22 cellular contexts compared by ENCODE assay signal in genomic region chr3:46921871-46922271, GRCh38. TPM values are rescaled to one million over a fixed set of nuclear protein-coding genes. Genes with fewer than 3 reads are reported as not detected.
"Had no signal": no experiment of that assay in that cellular context is flagged by ENCODE, and none has a peak within 500 bp of the region (broad histone marks: within the 10 kb centered on the region; RNA-seq: fewer than 3 reads in every experiment).

No MANE protein-coding gene starts in this region.

- H3K27me3 Mint-ChIP-seq: brain; central memory CD8-positive, alpha-beta T cell; progenitor cell of endocrine pancreas; stimulated activated naive CD8-positive, alpha-beta T cell treated with anti-CD3 and anti-CD28 coated beads, Interleukin-15, amount 100 ng/mL, for 72 hours had no signal

- ATAC-seq: activated T-cell treated with anti-CD3 and anti-CD28 coated beads, Interleukin-2, amount 50 U/mL, for 4 hours; gastroesophageal sphincter; heart right ventricle; left cardiac atrium; stimulated activated naive CD8-positive, alpha-beta T cell treated with anti-CD3 and anti-CD28 coated beads, Interleukin-15, amount 100 ng/mL, for 72 hours had no signal

- H3K9me3 ChIP-seq: esophagus muscularis mucosa, gastroesophageal sphincter, suprapubic skin, upper lobe of left lung had no signal

- H3K4me3 Mint-ChIP-seq: activated naive CD4-positive, alpha-beta T cell treated with anti-CD3 and anti-CD28 coated beads for 36 hours; activated T-cell treated with anti-CD3 and anti-CD28 coated beads, Interleukin-2, amount 50 U/mL, for 4 hours; brain; central memory CD8-positive, alpha-beta T cell; immature natural killer cell; mesothelial cell of epicardium; nephron; stimulated activated naive CD8-positive, alpha-beta T cell treated with anti-CD3 and anti-CD28 coated beads, Interleukin-15, amount 100 ng/mL, for 72 hours had no signal

- H3K27me3 ChIP-seq: esophagus muscularis mucosa, gastroesophageal sphincter, heart right ventricle, suprapubic skin, upper lobe of left lung had no signal

- H3K27ac Mint-ChIP-seq: activated naive CD4-positive, alpha-beta T cell treated with anti-CD3 and anti-CD28 coated beads for 36 hours; brain; mesothelial cell of epicardium; nephron; progenitor cell of endocrine pancreas; stimulated activated naive CD8-positive, alpha-beta T cell treated with anti-CD3 and anti-CD28 coated beads, Interleukin-15, amount 100 ng/mL, for 72 hours had no signal

- DNase-seq: activated CD4-positive, alpha-beta T cell treated with anti-CD3 and anti-CD28 coated beads, Interleukin-2, amount 50 U/mL, for 1 hour; activated CD4-positive, CD25-positive, alpha-beta regulatory T cell treated with anti-CD3 and anti-CD28 coated beads, Interleukin-2, amount 50 U/mL, for 72 hours; activated CD8-positive, alpha-beta memory T cell treated with anti-CD3 and anti-CD28 coated beads, Interleukin-2, amount 50 U/mL, for 4 hours; activated naive CD4-positive, alpha-beta T cell treated with anti-CD3 and anti-CD28 coated beads for 36 hours; activated T-cell treated with anti-CD3 and anti-CD28 coated beads, Interleukin-2, amount 50 U/mL, for 4 hours; cortex of kidney; heart right ventricle; immature natural killer cell; left cardiac atrium; nucleus accumbens; stimulated activated naive CD8-positive, alpha-beta T cell treated with anti-CD3 and anti-CD28 coated beads, Interleukin-15, amount 100 ng/mL, for 72 hours; T-helper 2 cell; upper lobe of left lung had no signal

- H3K4me1 Mint-ChIP-seq: mesothelial cell of epicardium had no signal

- H3K27ac ChIP-seq: esophagus muscularis mucosa, gastroesophageal sphincter, heart right ventricle, suprapubic skin, upper lobe of left lung, VCaP had no signal

- H3K4me3 ChIP-seq: esophagus muscularis mucosa, gastroesophageal sphincter, heart right ventricle, suprapubic skin, upper lobe of left lung had no signal

- H3K9me3 Mint-ChIP-seq: activated naive CD4-positive, alpha-beta T cell treated with anti-CD3 and anti-CD28 coated beads for 36 hours; activated T-cell treated with anti-CD3 and anti-CD28 coated beads, Interleukin-2, amount 50 U/mL, for 4 hours; central memory CD8-positive, alpha-beta T cell had no signal

RNA-seq across cellular contexts. Expression of gene PTH1R, which starts 44.4 kb away (rescaled TPM):
- total RNA-seq: activated naive CD4-positive, alpha-beta T cell treated with anti-CD3 and anti-CD28 coated beads for 36 hours; activated T-cell treated with anti-CD3 and anti-CD28 coated beads, Interleukin-2, amount 50 U/mL, for 4 hours had no signal
- polyA plus RNA-seq: immature natural killer cell had no signal

RNA-seq across cellular contexts. Expression of gene MYL3, which starts 58.6 kb away (rescaled TPM):
- total RNA-seq: activated naive CD4-positive, alpha-beta T cell treated with anti-CD3 and anti-CD28 coated beads for 36 hours; activated T-cell treated with anti-CD3 and anti-CD28 coated beads, Interleukin-2, amount 50 U/mL, for 4 hours; progenitor cell of endocrine pancreas had no signal
- polyA plus RNA-seq: immature natural killer cell had no signal
